ENCODE assay signal across 11 cellular contexts in genomic region chr9:133945977-133946753, GRCh38. TPM values are rescaled to one million over a fixed set of nuclear protein-coding genes. Genes with fewer than 3 reads are reported as not detected.
DNase-seq lines count a peak whose midpoint lies in the region; ATAC-seq, FAIRE-seq and TF ChIP-seq lines count a peak whose summit lies in the region.
"Had no signal": no experiment of that assay in that cellular context is flagged by ENCODE, and none has a peak within 500 bp of the region (broad histone marks: within the 10 kb centered on the region; RNA-seq: fewer than 3 reads in every experiment).

No MANE protein-coding gene starts in this region.

- ATAC-seq in HG03103 (IDR thresholded peaks at IDR 0.05; ENCODE audit: low read depth, unreplicated experiment) (peak; percentile 62), left cardiac atrium (no peak), HG03039 (IDR thresholded peaks at IDR 0.05; ENCODE audit: unreplicated experiment) (no peak)
- ATAC-seq: K562 had no signal

- peaks cover 28 to 93% (median 85%) of the 10 kb centered on the region in 11 experiments; a peak in 21 of 22 replicates for H4K20me1 ChIP-seq in BLaER1 treated with 17β-estradiol and CSF1 and Interleukin-3, amounts not matched to agents 10 nM and 100 nM
- H4K20me1 ChIP-seq in MM.1S (ENCODE audit: insufficient read depth, low read length) = no peaks in the 10 kb centered on the region

- H3K4me3 ChIP-seq in BLaER1 treated with 17β-estradiol and CSF1 and Interleukin-3, amounts not matched to agents 10 nM and 100 nM = peak overlapping the region in 6 of 10 experiments; percentile 8 to 32 (median 12); a peak in 4 of 20 replicates
- H3K4me3 ChIP-seq in MM.1S (ENCODE audit: low read length) = no peak overlapping the region
- H3K4me3 ChIP-seq: K562 had no signal

- peak overlapping the region; percentile 75 to 95 (median 92) for H3K4me2 ChIP-seq in BLaER1 treated with 17β-estradiol and CSF1 and Interleukin-3, amounts not matched to agents 10 nM and 100 nM
- no peak overlapping the region for H3K4me2 ChIP-seq in MM.1S (ENCODE audit: low read depth, low read length)

- intact Hi-C loops in left cardiac atrium (cut with DNase I) = no loop called here

- H3K79me2 ChIP-seq in MM.1S (ENCODE audit: low read length) = no peaks in the 10 kb centered on the region

- peaks cover 0 to 12% (median 7%) of the 10 kb centered on the region in 11 experiments; a peak in 9 of 22 replicates for H3K9me3 ChIP-seq in BLaER1 treated with 17β-estradiol and CSF1 and Interleukin-3, amounts not matched to agents 10 nM and 100 nM (replicated peaks in 1 of 11)
- no peaks in the 10 kb centered on the region for H3K9me3 ChIP-seq in MM.1S (replicated peaks; ENCODE audit: insufficient read depth, low read length)
- H3K9me3 ChIP-seq: Peyer's patch had no signal

- H3K27ac ChIP-seq in BLaER1 treated with 17β-estradiol and CSF1 and Interleukin-3, amounts not matched to agents 10 nM and 100 nM = peak overlapping the region in 9 of 11 experiments; percentile 6 to 53 (median 23); a peak in 13 of 22 replicates
- H3K27ac ChIP-seq in MM.1S (ENCODE audit: low read length) = no peak overlapping the region

- peaks cover 46 to 99% (median 86%) of the 10 kb centered on the region in 10 experiments for H3K4me1 ChIP-seq in BLaER1 treated with 17β-estradiol and CSF1 and Interleukin-3, amounts not matched to agents 10 nM and 100 nM
- no peaks in the 10 kb centered on the region for H3K4me1 ChIP-seq in MM.1S (ENCODE audit: low read length)

- H3K36me3 ChIP-seq in BLaER1 treated with 17β-estradiol and CSF1 and Interleukin-3, amounts not matched to agents 10 nM and 100 nM = peaks cover 0 to 21% (median 4%) of the 10 kb centered on the region in 11 experiments; a peak in 5 of 22 replicates
- H3K36me3 ChIP-seq in MM.1S (replicated peaks; ENCODE audit: insufficient read depth, low read length) = no peaks in the 10 kb centered on the region

- no peaks in the 10 kb centered on the region for H3K27me3 ChIP-seq in BLaER1 treated with 17β-estradiol and CSF1 and Interleukin-3, amounts not matched to agents 10 nM and 100 nM
- peaks cover 19% of the 10 kb centered on the region; the same call in 1 of the 2 replicates for H3K27me3 ChIP-seq in MM.1S (replicated peaks; ENCODE audit: insufficient read depth, low read length)
- H3K27me3 ChIP-seq: Peyer's patch had no signal

- H2AFZ ChIP-seq in MM.1S (ENCODE audit: low read length) = no peak overlapping the region

- no peaks in the 10 kb centered on the region for H3K9me2 ChIP-seq in MM.1S (replicated peaks; ENCODE audit: insufficient read depth, low read length)

- no peak for TF ChIP-seq CTCF in MM.1S (IDR thresholded peaks at IDR 0.05; ENCODE audit: low read length)

- FAIRE-seq in frontal cortex (lab: Jason Lieb, UNC) = no peak
- FAIRE-seq: K562 had no signal

- DNase-seq in GM19238 (ENCODE audit: insufficient read length, low spot score) (peak; percentile 46), left cardiac atrium (peak; percentile 11), DMS153 (lab: John Stamatoyannopoulos, UW) (no peak), MM.1S (no peak), frontal cortex (ENCODE audit: low spot score in 2 of 2) (no peak)
- DNase-seq: C1 segment of cervical spinal cord had no signal

- H3F3A ChIP-seq in MM.1S (ENCODE audit: insufficient read depth, low read length) = no peaks in the 10 kb centered on the region

- peak overlapping the region in 5 of 11 experiments; percentile 36 to 47 (median 38); a peak in 6 of 22 replicates for H3K9ac ChIP-seq in BLaER1 treated with 17β-estradiol and CSF1 and Interleukin-3, amounts not matched to agents 10 nM and 100 nM
- H3K9ac ChIP-seq in MM.1S (ENCODE audit: low read length) = no peak overlapping the region

RNA-seq across cellular contexts. Expression of gene VAV2, which starts 46.0 kb away (rescaled TPM):
- total RNA-seq in left cardiac atrium = 1 to 10 TPM; 8.3 to 9.6 TPM
- total RNA-seq in frontal cortex = 31.0 TPM

Comparison
In these comparisons a context has a peak if more than half of its experiments do, and no peak if none do; other contexts are left out.
1. DNase-seq: peak in GM19238 (single experiment) and left cardiac atrium (single experiment); none in DMS153 (single experiment), MM.1S (single experiment) and frontal cortex (0 of 2).